9 cellular contexts compared by ENCODE assay signal in genomic region chr4:102263024-102263787, GRCh38.
DNase-seq lines count a peak whose midpoint lies in the region; ATAC-seq, FAIRE-seq and TF ChIP-seq lines count a peak whose summit lies in the region.
"Had no signal": no experiment of that assay in that cellular context is flagged by ENCODE, and none has a peak within 500 bp of the region (broad histone marks: within the 10 kb centered on the region; RNA-seq: fewer than 3 reads in every experiment).

No MANE protein-coding gene starts in this region.

- H3K27ac ChIP-seq in CD4-positive, CD25-positive, alpha-beta regulatory T cell (ENCODE audit: insufficient read depth, low read length, poor library complexity, severe bottlenecking), result no peak overlapping the region
- H3K27ac ChIP-seq in small intestine (ENCODE audit: low read depth in 1 of 2, low read length in 1 of 2) (no peak overlapping the region), coronary artery (no peak overlapping the region)
- H3K27ac ChIP-seq: parathyroid adenoma had no signal

- no peaks in the 10 kb centered on the region for H3K9me3 ChIP-seq in CD4-positive, CD25-positive, alpha-beta regulatory T cell (ENCODE audit: control insufficient read depth in 2 of 2, low read length in 2 of 2)
- H3K9me3 ChIP-seq in T-helper 17 cell (ENCODE audit: control insufficient read depth, low read length, poor library complexity, severe bottlenecking), result no peaks in the 10 kb centered on the region
- no peaks in the 10 kb centered on the region for H3K9me3 ChIP-seq in small intestine (ENCODE audit: control insufficient read depth, low read depth)

- peak; percentile 58 to 71 for ATAC-seq in CD4-positive, CD25-positive, alpha-beta regulatory T cell (ENCODE audit: low read depth in 2 of 2)
- ATAC-seq in GM18499 (IDR thresholded peaks at IDR 0.05; ENCODE audit: insufficient read depth, unreplicated experiment), result peak; percentile 71
- ATAC-seq in HG02610 (IDR thresholded peaks at IDR 0.05; ENCODE audit: unreplicated experiment), result peak; percentile 92
- ATAC-seq in T-helper 17 cell, result peak; percentile 77

- no peak overlapping the region for H3K4me3 Mint-ChIP-seq in CD4-positive, CD25-positive, alpha-beta regulatory T cell
- H3K4me3 Mint-ChIP-seq in T-helper 17 cell, result no peak overlapping the region

- H3K4me1 Mint-ChIP-seq in CD4-positive, CD25-positive, alpha-beta regulatory T cell, result peaks cover 0 to 5% (median under 1%) of the 10 kb centered on the region in 4 donors
- peaks cover 5% of the 10 kb centered on the region for H3K4me1 Mint-ChIP-seq in T-helper 17 cell

- H3K4me1 ChIP-seq in CD4-positive, CD25-positive, alpha-beta regulatory T cell (ENCODE audit: control insufficient read depth, insufficient read depth, low read length, poor library complexity, severe bottlenecking), result no peaks in the 10 kb centered on the region
- no peaks in the 10 kb centered on the region for H3K4me1 ChIP-seq in small intestine (ENCODE audit: control insufficient read depth in 2 of 2, insufficient read depth in 1 of 2, low read depth in 1 of 2, low read length in 1 of 2)
- H3K4me1 ChIP-seq: parathyroid adenoma had no signal

- peak; percentile 43 for TF ChIP-seq CTCF in foreskin fibroblast (IDR thresholded peaks at IDR 0.05; ENCODE audit: low read depth, low read length)
- no peak for TF ChIP-seq CTCF in coronary artery (IDR thresholded peaks at IDR 0.05)

- no peaks in the 10 kb centered on the region for H3K36me3 ChIP-seq in CD4-positive, CD25-positive, alpha-beta regulatory T cell (ENCODE audit: control insufficient read depth, insufficient read depth, low read length)
- no peaks in the 10 kb centered on the region for H3K36me3 ChIP-seq in small intestine (ENCODE audit: control insufficient read depth in 2 of 2, insufficient read depth in 2 of 2, low read length in 2 of 2)

- no peaks in the 10 kb centered on the region for H3K9me3 Mint-ChIP-seq in CD4-positive, CD25-positive, alpha-beta regulatory T cell

- H3K27me3 ChIP-seq in CD4-positive, CD25-positive, alpha-beta regulatory T cell (ENCODE audit: control insufficient read depth, insufficient read depth, low read length), result no peaks in the 10 kb centered on the region
- H3K27me3 ChIP-seq in small intestine (ENCODE audit: control insufficient read depth in 2 of 2, insufficient read depth in 2 of 2, low read length in 2 of 2), result no peaks in the 10 kb centered on the region

- peak in 2 of 3 donors; percentile 10 to 45 for DNase-seq in CD4-positive, CD25-positive, alpha-beta regulatory T cell
- peak; percentile 76 for DNase-seq in NAMALWA (ENCODE audit: low spot score)
- no peak for DNase-seq in T-helper 17 cell
- DNase-seq in foreskin fibroblast, result peak; percentile 10 to 60
- peak; percentile 25 for DNase-seq in small intestine
- DNase-seq in coronary artery (ENCODE audit: low spot score), result no peak

- no peak for FAIRE-seq in small intestine (lab: Jason Lieb, UNC)

- H3K36me3 Mint-ChIP-seq in CD4-positive, CD25-positive, alpha-beta regulatory T cell, result peaks cover 11% of the 10 kb centered on the region
- peaks cover 11% of the 10 kb centered on the region for H3K36me3 Mint-ChIP-seq in T-helper 17 cell (ENCODE audit: low read depth)

- no peak overlapping the region for H3K27ac Mint-ChIP-seq in CD4-positive, CD25-positive, alpha-beta regulatory T cell
- H3K27ac Mint-ChIP-seq in T-helper 17 cell, result no peak overlapping the region

- whole genome bisulfite sequencing in small intestine, 3 donors, result 49 to 57% (median 53%) methylated on average over 3 of the region's 3 CpGs

- H3K4me3 ChIP-seq in CD4-positive, CD25-positive, alpha-beta regulatory T cell (ENCODE audit: low read depth, low read length), result no peak overlapping the region
- no peak overlapping the region for H3K4me3 ChIP-seq in foreskin fibroblast (ENCODE audit: low read depth in 1 of 2, low read length in 2 of 2)
- no peak overlapping the region for H3K4me3 ChIP-seq in small intestine (ENCODE audit: low read depth in 1 of 2, low read length in 2 of 2)
- no peak overlapping the region for H3K4me3 ChIP-seq in coronary artery

- no peaks in the 10 kb centered on the region for H3K27me3 Mint-ChIP-seq in CD4-positive, CD25-positive, alpha-beta regulatory T cell
- H3K27me3 Mint-ChIP-seq in T-helper 17 cell, result no peaks in the 10 kb centered on the region

Comparison
In these comparisons a context has a peak if more than half of its experiments do, and no peak if none do; other contexts are left out.
1. DNase-seq: peak in CD4-positive, CD25-positive, alpha-beta regulatory T cell (2 of 3), NAMALWA (single experiment), foreskin fibroblast (2 of 2) and small intestine (single experiment); none in T-helper 17 cell (0 of 3) and coronary artery (single experiment).
2. Peak in every context shown above with its lines, with median percentiles within 50 percentile points of each other: ATAC-seq.